ENCODE assay signal across 8 cellular contexts in the genomic region with DNA sequence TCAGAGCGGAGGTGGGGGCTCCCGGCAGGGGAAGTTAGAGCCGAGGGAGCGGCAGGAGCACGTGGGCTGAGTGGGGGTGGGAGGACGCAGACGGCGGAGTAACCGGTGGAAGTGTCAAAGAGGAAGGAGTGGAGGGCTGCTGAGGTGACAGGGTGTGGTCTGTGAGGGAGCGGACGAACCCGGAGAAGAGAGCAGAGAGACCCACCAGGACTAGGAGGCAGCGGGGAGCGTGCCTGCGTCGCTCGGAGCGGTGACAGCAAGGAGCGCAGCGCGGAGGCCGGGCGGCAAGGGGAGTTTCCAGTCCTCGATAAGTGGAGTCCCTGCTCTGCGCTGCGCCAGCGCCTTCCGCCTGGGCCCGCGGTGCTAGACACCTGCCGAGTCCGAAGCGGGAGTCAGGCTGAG.
DNase-seq lines count a peak whose midpoint lies in the region; ATAC-seq and TF ChIP-seq lines count a peak whose summit lies in the region.

No MANE protein-coding gene starts in this region.

- H3K9me3 ChIP-seq in HUES64 (ENCODE audit: insufficient read depth, low read depth, low read length) (no peaks in the 10 kb centered on the region), body of pancreas (no peaks in the 10 kb centered on the region), lower lobe of right lung (no peaks in the 10 kb centered on the region), tibial nerve (no peaks in the 10 kb centered on the region)

- no peak for TF ChIP-seq EP300 in tibial nerve (IDR thresholded peaks at IDR 0.05)

- DNase-seq in DMS 273 treated with DMSO at 0.1 percent for 48 hours (lab: John Stamatoyannopoulos, UW) (peak; percentile 21), body of pancreas (peak; percentile 9 to 45 (median 26)), lower lobe of right lung (no peak), tibial nerve (ENCODE audit: low spot score in 2 of 2) (no peak), dedifferentiated amniotic fluid mesenchymal stem cell (ENCODE audit: extremely low spot score) (no peak)

- H3K36me3 ChIP-seq in HUES64 (ENCODE audit: insufficient read depth, low read length) (no peaks in the 10 kb centered on the region), body of pancreas (replicated peaks in 1 of 2; ENCODE audit: insufficient read depth in 1 of 2, low read depth in 2 of 2) (no peaks in the 10 kb centered on the region), lower lobe of right lung (no peaks in the 10 kb centered on the region), tibial nerve (no peaks in the 10 kb centered on the region)

- H3K4me1 ChIP-seq in HUES64 (ENCODE audit: insufficient read depth, low read length) (peaks cover 24% of the 10 kb centered on the region), body of pancreas (peaks cover 23% of the 10 kb centered on the region), lower lobe of right lung (peaks cover 11% of the 10 kb centered on the region), tibial nerve (peaks cover 0 to 23% (median 8%) of the 10 kb centered on the region in 4 donors)

- intact Hi-C loops in body of pancreas (cut with DNase I) (no loop called here), lower lobe of right lung (cut with DNase I) (no loop called here)

- ATAC-seq in body of pancreas (peak; percentile 71), lower lobe of right lung (peak; percentile 62 to 69), HG02981 (IDR thresholded peaks at IDR 0.05; ENCODE audit: unreplicated experiment) (no peak), GM18498 (IDR thresholded peaks at IDR 0.05; ENCODE audit: unreplicated experiment) (no peak)

- no peak for TF ChIP-seq CTCF in body of pancreas (IDR thresholded peaks at IDR 0.05)
- TF ChIP-seq CTCF in lower lobe of right lung (IDR thresholded peaks at IDR 0.05) = no peak
- TF ChIP-seq CTCF in tibial nerve (IDR thresholded peaks at IDR 0.05) = no peak

- H3K27me3 ChIP-seq in HUES64 (ENCODE audit: insufficient read depth, low read length) = peaks cover 84% of the 10 kb centered on the region
- peaks cover 0 to 6% of the 10 kb centered on the region in 2 donors for H3K27me3 ChIP-seq in body of pancreas
- peaks cover 48% of the 10 kb centered on the region for H3K27me3 ChIP-seq in lower lobe of right lung (ENCODE audit: low read depth)
- H3K27me3 ChIP-seq in tibial nerve = peaks cover 0 to 48% of the 10 kb centered on the region in 2 donors

- H3K9ac ChIP-seq in HUES64 (ENCODE audit: low read depth, low read length) = peak overlapping the region; percentile 56

- H3K27ac ChIP-seq in HUES64 (ENCODE audit: low read depth, low read length) (no peak overlapping the region), body of pancreas (peak overlapping the region in 2 of 4 donors; percentile 27 to 40), lower lobe of right lung (no peak overlapping the region), tibial nerve (peak overlapping the region in 1 of 4 donors; percentile 56)

- TF ChIP-seq POLR2A in body of pancreas (IDR thresholded peaks at IDR 0.05) (no peak), tibial nerve (IDR thresholded peaks at IDR 0.05) (no peak)

- peak overlapping the region; percentile 65 for H3K4me3 ChIP-seq in HUES64 (ENCODE audit: low read length)
- H3K4me3 ChIP-seq in body of pancreas = peak overlapping the region; percentile 18 to 33
- peak overlapping the region; percentile 51 for H3K4me3 ChIP-seq in lower lobe of right lung
- peak overlapping the region; percentile 17 to 60 (median 48) for H3K4me3 ChIP-seq in tibial nerve

- WGBS in HUES64 = 1% methylated on average over 33 of the region's 33 CpGs
- WGBS in body of pancreas, 2 donors = 1 to 2% methylated on average over 29 to 33 of the region's 33 CpGs
- 1 to 2% methylated on average over 29 to 33 of the region's 33 CpGs for WGBS in tibial nerve, 2 donors

Comparison
In these comparisons a context has a peak if more than half of its experiments do, and no peak if none do; other contexts are left out.
1. DNase-seq: peak in DMS 273 treated with DMSO at 0.1 percent for 48 hours (single experiment) and body of pancreas (4 of 4); none in lower lobe of right lung (single experiment), tibial nerve (0 of 2) and dedifferentiated amniotic fluid mesenchymal stem cell (single experiment).
2. ATAC-seq: peak in body of pancreas (single experiment) and lower lobe of right lung (2 of 2); none in HG02981 (single experiment) and GM18498 (single experiment).
3. Peak in every context shown above with its lines, with median percentiles within 50 percentile points of each other: H3K4me3 ChIP-seq.